17 cellular contexts compared by ENCODE assay signal in genomic region chr9:30774326-30774725, GRCh38.
DNase-seq lines count a peak whose midpoint lies in the region; ATAC-seq and TF ChIP-seq lines count a peak whose summit lies in the region.
"Had no signal": no experiment of that assay in that cellular context is flagged by ENCODE, and none has a peak within 500 bp of the region (broad histone marks: within the 10 kb centered on the region; RNA-seq: fewer than 3 reads in every experiment).

No MANE protein-coding gene starts in this region.

- DNase-seq in Right ventricle myocardium inferior (ENCODE audit: missing footprints) (peak; percentile 30), left ventricle myocardium superior (no peak), NCI-H526 treated with DMSO at 0.1 percent for 48 hours (lab: John Stamatoyannopoulos, UW) (peak; percentile 12), fibroblast of pulmonary artery (ENCODE audit: low read depth) (peak; percentile 1), osteocyte (ENCODE audit: extremely low spot score, unreplicated experiment) (peak; percentile 81), AML-193 (lab: John Stamatoyannopoulos, UW) (no peak)
- DNase-seq in naive thymus-derived CD8-positive, alpha-beta T cell: no peak
- DNase-seq: effector CD8-positive, alpha-beta T cell; kidney glomerular epithelial cell; NCI-H1048; PC-3; stimulated activated CD4-positive, alpha-beta T cell treated with anti-CD3 and anti-CD28 coated beads, Interleukin-2, amount 100 ng/mL, for 24 hours; stimulated activated CD8-positive, alpha-beta memory T cell treated with anti-CD3 and anti-CD28 coated beads, Interleukin-4, amount 100 ng/mL, for 48 hours; T-helper 17 cell had no signal

- H3K27me3 Mint-ChIP-seq in osteocyte (ENCODE audit: unreplicated experiment): no peaks in the 10 kb centered on the region
- no peaks in the 10 kb centered on the region for H3K27me3 Mint-ChIP-seq in naive thymus-derived CD8-positive, alpha-beta T cell
- H3K27me3 Mint-ChIP-seq: T-helper 17 cell had no signal

- intact Hi-C loops in Right ventricle myocardium inferior (cut with DNase I) (no loop called here), left ventricle myocardium superior (cut with micrococcal nuclease) (no loop called here)

- no peak overlapping the region for H3K4me3 Mint-ChIP-seq in osteocyte (ENCODE audit: unreplicated experiment)
- H3K4me3 Mint-ChIP-seq in naive thymus-derived CD8-positive, alpha-beta T cell: no peak overlapping the region
- H3K4me3 Mint-ChIP-seq: T-helper 17 cell had no signal

- no peak overlapping the region for H3K4me3 ChIP-seq in fibroblast of pulmonary artery (replicated peaks; ENCODE audit: low read depth, low read length)
- H3K4me3 ChIP-seq: tibial artery had no signal

- TF ChIP-seq CTCF in fibroblast of pulmonary artery (IDR thresholded peaks at IDR 0.05; ENCODE audit: low read length, missing control alignments) (no peak), osteocyte (IDR thresholded peaks at IDR 0.05) (no peak)

- ATAC-seq in Right ventricle myocardium inferior: no peak
- ATAC-seq in left ventricle myocardium superior: no peak
- ATAC-seq in HG02763 (IDR thresholded peaks at IDR 0.05; ENCODE audit: unreplicated experiment): no peak
- no peak for ATAC-seq in naive thymus-derived CD8-positive, alpha-beta T cell
- ATAC-seq: PC-3, T-helper 17 cell had no signal

- POLR2A ChIA-PET in naive thymus-derived CD8-positive, alpha-beta T cell (lab: Charles Lee): no interaction called here

- H3K27ac Mint-ChIP-seq in osteocyte (ENCODE audit: unreplicated experiment): no peak overlapping the region
- no peak overlapping the region for H3K27ac Mint-ChIP-seq in naive thymus-derived CD8-positive, alpha-beta T cell
- H3K27ac Mint-ChIP-seq: activated T-helper 2 cell treated with anti-CD3 and anti-CD28 coated beads, Interferon-gamma antibody, Interleukin-2, Interleukin-4, amounts not matched to agents 10 μg/mL and 5 μg/mL and 100 μg/mL, durations not matched to agents 14 hours and 24 hours and 36 hours; T-helper 17 cell had no signal

- H3K4me1 Mint-ChIP-seq in osteocyte (ENCODE audit: unreplicated experiment): no peaks in the 10 kb centered on the region
- H3K4me1 Mint-ChIP-seq in naive thymus-derived CD8-positive, alpha-beta T cell: no peaks in the 10 kb centered on the region
- H3K4me1 Mint-ChIP-seq: T-helper 17 cell had no signal

- H3K9me3 Mint-ChIP-seq in osteocyte (ENCODE audit: unreplicated experiment): peaks cover 5% of the 10 kb centered on the region
- H3K9me3 Mint-ChIP-seq in naive thymus-derived CD8-positive, alpha-beta T cell: peaks cover 0 to 9% (median 0%) of the 10 kb centered on the region in 9 donors
- H3K9me3 Mint-ChIP-seq: activated T-helper 2 cell treated with anti-CD3 and anti-CD28 coated beads, Interferon-gamma antibody, Interleukin-2, Interleukin-4, amounts not matched to agents 10 μg/mL and 5 μg/mL and 100 μg/mL, durations not matched to agents 14 hours and 24 hours and 36 hours had no signal

- no peaks in the 10 kb centered on the region for H3K36me3 Mint-ChIP-seq in osteocyte (ENCODE audit: unreplicated experiment)
- no peaks in the 10 kb centered on the region for H3K36me3 Mint-ChIP-seq in naive thymus-derived CD8-positive, alpha-beta T cell

Comparison
In these comparisons a context has a peak if more than half of its experiments do, and no peak if none do; other contexts are left out.
1. DNase-seq: peak in Right ventricle myocardium inferior (single experiment), NCI-H526 treated with DMSO at 0.1 percent for 48 hours (single experiment), fibroblast of pulmonary artery (single experiment) and osteocyte (single experiment); none in left ventricle myocardium superior (single experiment), AML-193 (0 of 2) and naive thymus-derived CD8-positive, alpha-beta T cell (0 of 10).